In genomic region chr1:168216171-168216570, GRCh38 we compare ENCODE assay signal across 15 cellular contexts. TPM values are rescaled to one million over a fixed set of nuclear protein-coding genes. Genes with fewer than 3 reads are reported as not detected.
DNase-seq lines count a peak whose midpoint lies in the region; ATAC-seq and TF ChIP-seq lines count a peak whose summit lies in the region.
"Had no signal": no experiment of that assay in that cellular context is flagged by ENCODE, and none has a peak within 500 bp of the region (broad histone marks: within the 10 kb centered on the region; RNA-seq: fewer than 3 reads in every experiment).

No MANE protein-coding gene starts in this region.

- ATAC-seq in Right ventricle myocardium superior (ENCODE audit: poor library complexity) (peak; percentile 87), thoracic aorta (ENCODE audit: insufficient number of reproducible peaks, low FRiP score, low read depth) (peak; percentile 97)

- no peak for DNase-seq in Right ventricle myocardium superior
- DNase-seq in left ventricle myocardium inferior: no peak
- peak; percentile 56 for DNase-seq in fibroblast of the aortic adventitia (ENCODE audit: low read depth)
- DNase-seq in myocyte (ENCODE audit: low read depth): peak; percentile 29
- DNase-seq in thoracic aorta (ENCODE audit: low spot score): no peak
- no peak for DNase-seq in activated T-helper 2 cell treated with anti-CD3 and anti-CD28 coated beads, Interferon-gamma antibody, Interleukin-2, Interleukin-4, amounts not matched to agents 10 μg/mL and 5 μg/mL and 100 μg/mL, durations not matched to agents 14 hours and 24 hours and 36 hours (ENCODE audit: low spot score)
- no peak for DNase-seq in stimulated activated CD4-positive, alpha-beta T cell treated with anti-CD3 and anti-CD28 coated beads, Interleukin-4, amount 100 ng/mL, for 1 hour
- no peak for DNase-seq in NAMALWA (ENCODE audit: low spot score)
- DNase-seq: 8988T; CD4-positive, CD25-positive, alpha-beta regulatory T cell; DMS53; GF-D8; GM23248; H7 had no signal

- H3K36me3 ChIP-seq in left ventricle myocardium inferior: no peaks in the 10 kb centered on the region
- no peaks in the 10 kb centered on the region for H3K36me3 ChIP-seq in thoracic aorta
- H3K36me3 ChIP-seq: BLaER1 treated with 17β-estradiol and CSF1 and Interleukin-3, amounts not matched to agents 10 nM and 100 nM had no signal

- H3K27ac Mint-ChIP-seq in activated T-helper 2 cell treated with anti-CD3 and anti-CD28 coated beads, Interferon-gamma antibody, Interleukin-2, Interleukin-4, amounts not matched to agents 10 μg/mL and 5 μg/mL and 100 μg/mL, durations not matched to agents 14 hours and 24 hours and 36 hours: no peak overlapping the region
- H3K27ac Mint-ChIP-seq: CD4-positive, CD25-positive, alpha-beta regulatory T cell had no signal

- peaks cover 5% of the 10 kb centered on the region for H3K4me1 ChIP-seq in left ventricle myocardium inferior
- H3K4me1 ChIP-seq in thoracic aorta (ENCODE audit: control insufficient read depth in 1 of 2, low read depth in 2 of 2): no peaks in the 10 kb centered on the region
- H3K4me1 ChIP-seq: BLaER1 treated with 17β-estradiol and CSF1 and Interleukin-3, amounts not matched to agents 10 nM and 100 nM had no signal

- H3K9me3 Mint-ChIP-seq in activated T-helper 2 cell treated with anti-CD3 and anti-CD28 coated beads, Interferon-gamma antibody, Interleukin-2, Interleukin-4, amounts not matched to agents 10 μg/mL and 5 μg/mL and 100 μg/mL, durations not matched to agents 14 hours and 24 hours and 36 hours: peaks cover 14% of the 10 kb centered on the region

- H3K4me3 ChIP-seq in left ventricle myocardium inferior (no peak overlapping the region), fibroblast of the aortic adventitia (ENCODE audit: low read depth, low read length) (no peak overlapping the region), thoracic aorta (no peak overlapping the region)
- H3K4me3 ChIP-seq: BLaER1 treated with 17β-estradiol and CSF1 and Interleukin-3, amounts not matched to agents 10 nM and 100 nM; GM23248 had no signal

- no peaks in the 10 kb centered on the region for H3K27me3 Mint-ChIP-seq in activated T-helper 2 cell treated with anti-CD3 and anti-CD28 coated beads, Interferon-gamma antibody, Interleukin-2, Interleukin-4, amounts not matched to agents 10 μg/mL and 5 μg/mL and 100 μg/mL, durations not matched to agents 14 hours and 24 hours and 36 hours (ENCODE audit: low read depth)

- no peak for TF ChIP-seq CTCF in left ventricle myocardium inferior (IDR thresholded peaks at IDR 0.05; ENCODE audit: borderline replicate concordance)
- TF ChIP-seq CTCF in fibroblast of the aortic adventitia (IDR thresholded peaks at IDR 0.05; ENCODE audit: insufficient read depth, low read length): no peak
- no peak for TF ChIP-seq CTCF in thoracic aorta (IDR thresholded peaks at IDR 0.05)

- peaks cover 10% of the 10 kb centered on the region for H3K4me1 Mint-ChIP-seq in activated T-helper 2 cell treated with anti-CD3 and anti-CD28 coated beads, Interferon-gamma antibody, Interleukin-2, Interleukin-4, amounts not matched to agents 10 μg/mL and 5 μg/mL and 100 μg/mL, durations not matched to agents 14 hours and 24 hours and 36 hours (ENCODE audit: low read depth)

- no peaks in the 10 kb centered on the region for H3K27me3 ChIP-seq in left ventricle myocardium inferior (ENCODE audit: low read depth)
- H3K27me3 ChIP-seq in thoracic aorta (replicated peaks; ENCODE audit: insufficient read depth): no peaks in the 10 kb centered on the region
- H3K27me3 ChIP-seq: BLaER1 treated with 17β-estradiol and CSF1 and Interleukin-3, amounts not matched to agents 10 nM and 100 nM had no signal

- peaks cover 28% of the 10 kb centered on the region for H3K9me3 ChIP-seq in left ventricle myocardium inferior (replicated peaks)
- H3K9me3 ChIP-seq in thoracic aorta: peaks cover 8% of the 10 kb centered on the region

- peaks cover 16% of the 10 kb centered on the region for H3K36me3 Mint-ChIP-seq in activated T-helper 2 cell treated with anti-CD3 and anti-CD28 coated beads, Interferon-gamma antibody, Interleukin-2, Interleukin-4, amounts not matched to agents 10 μg/mL and 5 μg/mL and 100 μg/mL, durations not matched to agents 14 hours and 24 hours and 36 hours (ENCODE audit: low read depth)

- intact Hi-C loops in Right ventricle myocardium superior (cut with DNase I) (no loop called here), left ventricle myocardium inferior (cut with micrococcal nuclease) (no loop called here)
- intact Hi-C loops in activated T-helper 2 cell treated with anti-CD3 and anti-CD28 coated beads, Interferon-gamma antibody, Interleukin-2, Interleukin-4, amounts not matched to agents 10 μg/mL and 5 μg/mL and 100 μg/mL, durations not matched to agents 14 hours and 24 hours and 36 hours (cut with micrococcal nuclease): no loop called here

- H3K27ac ChIP-seq in left ventricle myocardium inferior (replicated peaks): no peak overlapping the region
- H3K27ac ChIP-seq in thoracic aorta: peak overlapping the region in 1 of 2 donors; percentile 23
- H3K27ac ChIP-seq: BLaER1 treated with 17β-estradiol and CSF1 and Interleukin-3, amounts not matched to agents 10 nM and 100 nM; GM23248 had no signal

- no peak overlapping the region for H3K4me3 Mint-ChIP-seq in activated T-helper 2 cell treated with anti-CD3 and anti-CD28 coated beads, Interferon-gamma antibody, Interleukin-2, Interleukin-4, amounts not matched to agents 10 μg/mL and 5 μg/mL and 100 μg/mL, durations not matched to agents 14 hours and 24 hours and 36 hours (ENCODE audit: low read depth)
- H3K4me3 Mint-ChIP-seq: CD4-positive, CD25-positive, alpha-beta regulatory T cell had no signal

RNA-seq across cellular contexts. Expression of gene SFT2D2, which starts 9.6 kb away (rescaled TPM):
- 13.7 TPM for total RNA-seq in Right ventricle myocardium superior
- 13.3 TPM for total RNA-seq in left ventricle myocardium inferior
- 46.0 and 72.8 TPM in 2 replicates for total RNA-seq in fibroblast of the aortic adventitia (ENCODE audit: low replicate concordance)
- total RNA-seq in myocyte: 29.7 and 34.0 TPM in 2 replicates
- 13.2 TPM for polyA plus RNA-seq in myocyte (2012)
- total RNA-seq in thoracic aorta: 100 to 1,000 TPM in 1 of 2 donors, 10 to 100 TPM in 1; 65.4 to 124 TPM
- 106 and 119 TPM in 2 replicates for total RNA-seq in activated T-helper 2 cell treated with anti-CD3 and anti-CD28 coated beads, Interferon-gamma antibody, Interleukin-2, Interleukin-4, amounts not matched to agents 10 μg/mL and 5 μg/mL and 100 μg/mL, durations not matched to agents 14 hours and 24 hours and 36 hours

RNA-seq across cellular contexts. Expression of gene TIPRL, which starts 37.4 kb away (rescaled TPM):
- total RNA-seq in Right ventricle myocardium superior (23.6 TPM), left ventricle myocardium inferior (28.3 TPM), fibroblast of the aortic adventitia (ENCODE audit: low replicate concordance) (30.7 and 41.7 TPM in 2 replicates), myocyte (47.8 and 49.0 TPM in 2 replicates), thoracic aorta (10 to 100 TPM; 18.5 to 22.9 TPM)
- 25.1 TPM for polyA plus RNA-seq in myocyte (2012)
- 59.9 and 63.4 TPM in 2 replicates for total RNA-seq in activated T-helper 2 cell treated with anti-CD3 and anti-CD28 coated beads, Interferon-gamma antibody, Interleukin-2, Interleukin-4, amounts not matched to agents 10 μg/mL and 5 μg/mL and 100 μg/mL, durations not matched to agents 14 hours and 24 hours and 36 hours

Comparison
In these comparisons a context has a peak if more than half of its experiments do, and no peak if none do; other contexts are left out.
1. DNase-seq: peak in fibroblast of the aortic adventitia (single experiment) and myocyte (single experiment); none in Right ventricle myocardium superior (single experiment), left ventricle myocardium inferior (single experiment), thoracic aorta (single experiment), activated T-helper 2 cell treated with anti-CD3 and anti-CD28 coated beads, Interferon-gamma antibody, Interleukin-2, Interleukin-4, amounts not matched to agents 10 μg/mL and 5 μg/mL and 100 μg/mL, durations not matched to agents 14 hours and 24 hours and 36 hours (single experiment), stimulated activated CD4-positive, alpha-beta T cell treated with anti-CD3 and anti-CD28 coated beads, Interleukin-4, amount 100 ng/mL, for 1 hour (single experiment) and NAMALWA (single experiment).